In genomic region chr5:74578356-74579044, GRCh38 we compare ENCODE assay signal across 13 cellular contexts.
A peak's percentile ranks its signal among the peaks of the same experiment; 100 is the strongest.
DNase-seq lines count a peak whose midpoint lies in the region; ATAC-seq and TF ChIP-seq lines count a peak whose summit lies in the region.
"Had no signal": no experiment of that assay in that cellular context is flagged by ENCODE, and none has a peak within 500 bp of the region (broad histone marks: within the 10 kb centered on the region; RNA-seq: fewer than 3 reads in every experiment).

No MANE protein-coding gene starts in this region.

- H3K4me3 ChIP-seq in IMR-90 (ENCODE audit: insufficient read depth, low read depth, low read length) (no peak overlapping the region), prostate gland (no peak overlapping the region)

- no peak for TF ChIP-seq POLR2A in IMR-90 (IDR thresholded peaks at IDR 0.05; ENCODE audit: low read depth, low read length)
- TF ChIP-seq POLR2A in prostate gland (IDR thresholded peaks at IDR 0.05) = no peak

- H4K8ac ChIP-seq in IMR-90 (ENCODE audit: low read depth in 2 of 2, low read length in 2 of 2) = no peak overlapping the region

- POLR2A ChIA-PET in activated CD4-positive, alpha-beta T cell treated with anti-CD3 and anti-CD28 coated beads for 36 hours (lab: Charles Lee) = no interaction called here
- POLR2A ChIA-PET in IMR-90 (lab: Charles Lee; ENCODE audit: unreplicated experiment) = no interaction called here

- H3K18ac ChIP-seq in IMR-90 (ENCODE audit: low read depth, low read length) = no peak overlapping the region

- H3K9ac ChIP-seq in IMR-90 (ENCODE audit: low read depth, low read length) = no peak overlapping the region

- no peak overlapping the region for H2AK5ac ChIP-seq in IMR-90 (ENCODE audit: low read depth, low read length)

- H3K79me1 ChIP-seq in IMR-90 (ENCODE audit: low read depth in 1 of 2, low read length in 2 of 2) = no peaks in the 10 kb centered on the region

- no peak for TF ChIP-seq CTCF in IMR-90 (conservative IDR thresholded peaks at IDR 0.05; ENCODE audit: low read depth, low read length)
- TF ChIP-seq CTCF in prostate gland (IDR thresholded peaks at IDR 0.05) = no peak

- H3K4me1 Mint-ChIP-seq in activated CD4-positive, alpha-beta T cell treated with anti-CD3 and anti-CD28 coated beads for 36 hours = peaks cover 48% of the 10 kb centered on the region
- H3K4me1 Mint-ChIP-seq in natural killer cell treated with Interleukin-12 subunit alpha and Interleukin-12 subunit beta and Interleukin-15 and Interleukin-18, amount 100 ng/mL, for 72 hours (ENCODE audit: low read depth in 2 of 2) = peaks cover 31 to 38% of the 10 kb centered on the region in 2 donors

- in situ Hi-C loops in IMR-90 (cut with MboI; ENCODE audit: low sequenced_read_pairs) = no loop called here

- H3K27ac Mint-ChIP-seq in activated CD4-positive, alpha-beta T cell treated with anti-CD3 and anti-CD28 coated beads for 36 hours = peak overlapping the region; percentile 82
- H3K27ac Mint-ChIP-seq in natural killer cell treated with Interleukin-12 subunit alpha and Interleukin-12 subunit beta and Interleukin-15 and Interleukin-18, amount 100 ng/mL, for 72 hours = peak overlapping the region; percentile 75 to 89

- H3K4me1 ChIP-seq in IMR-90 (ENCODE audit: control insufficient read depth, insufficient read depth, low read length) (peaks cover 4% of the 10 kb centered on the region), prostate gland (replicated peaks) (no peaks in the 10 kb centered on the region)

- H2AFZ ChIP-seq in IMR-90 (replicated peaks; ENCODE audit: low read length, poor library complexity) = no peak overlapping the region

- H3K9me3 Mint-ChIP-seq in activated CD4-positive, alpha-beta T cell treated with anti-CD3 and anti-CD28 coated beads for 36 hours (ENCODE audit: low read depth) = no peaks in the 10 kb centered on the region
- no peaks in the 10 kb centered on the region for H3K9me3 Mint-ChIP-seq in natural killer cell treated with Interleukin-12 subunit alpha and Interleukin-12 subunit beta and Interleukin-15 and Interleukin-18, amount 100 ng/mL, for 72 hours

- no peak overlapping the region for H2BK15ac ChIP-seq in IMR-90 (ENCODE audit: low read depth, low read length)

- H3K27me3 ChIP-seq in IMR-90 (ENCODE audit: control insufficient read depth, insufficient read depth, low read length) (peaks cover 1% of the 10 kb centered on the region; the same call in 1 of the 2 replicates), prostate gland (replicated peaks; ENCODE audit: insufficient read depth) (no peaks in the 10 kb centered on the region)
- H3K27me3 ChIP-seq: brain microvascular endothelial cell had no signal

- intact Hi-C loops in activated CD4-positive, alpha-beta T cell treated with anti-CD3 and anti-CD28 coated beads for 36 hours (cut with DNase I, micrococcal nuclease) = loop anchor here (1.0 to 10.0 kb wide), 13 partner anchors 44 to 1084 kb away; partner anchors contain the start of genes BTF3 (in 1 of the 2), ENC1 (in 1 of the 2), GFM2 (in 1 of the 2) and HEXB (in 1 of the 2)
- intact Hi-C loops in IMR-90 (cut with micrococcal nuclease) (no loop called here), prostate gland (cut with DNase I) (no loop called here)

- dilution Hi-C loops in IMR-90 (cut with HindIII; ENCODE audit: low sequenced_read_pairs, unreplicated experiment) = no loop called here

- no peak for TF ChIP-seq RAD21 in IMR-90 (IDR thresholded peaks at IDR 0.05; ENCODE audit: low read length)

- H3K27ac ChIP-seq in IMR-90 (ENCODE audit: insufficient read depth, low read length) (no peak overlapping the region), prostate gland (no peak overlapping the region)

- peak; percentile 32 for ATAC-seq in activated CD4-positive, alpha-beta T cell treated with anti-CD3 and anti-CD28 coated beads for 36 hours
- ATAC-seq in GM21529 (IDR thresholded peaks at IDR 0.05; ENCODE audit: unreplicated experiment) (peak; percentile 52), IMR-90 (ENCODE audit: low read depth) (no peak), HG03378 (IDR thresholded peaks at IDR 0.05; ENCODE audit: unreplicated experiment) (no peak)
- peak; percentile 25 to 41 for ATAC-seq in natural killer cell treated with Interleukin-12 subunit alpha and Interleukin-12 subunit beta and Interleukin-15 and Interleukin-18, amount 100 ng/mL, for 72 hours

- no TSS peak for BruUV-seq in IMR-90 (replicated peaks; lab: Mats Ljungman, UMichigan)

- no peak overlapping the region for H2BK120ac ChIP-seq in IMR-90 (ENCODE audit: low read depth, low read length)

- peaks cover 5% of the 10 kb centered on the region; the same call in 1 of the 2 replicates for H3K9me1 ChIP-seq in IMR-90 (ENCODE audit: insufficient read depth, low read length)

- no peak for DNase-seq in activated CD4-positive, alpha-beta T cell treated with anti-CD3 and anti-CD28 coated beads for 36 hours
- no peak for DNase-seq in activated CD4-positive, alpha-beta T cell treated with anti-CD3 and anti-CD28 coated beads for 4 hours
- DNase-seq in IMR-90 (no peak), prostate gland (ENCODE audit: low spot score) (no peak), SIG-M5 treated with dmso at 0.1 percent for 504 hours (lab: John Stamatoyannopoulos, UW; ENCODE audit: unreplicated experiment) (no peak)
- no peak for DNase-seq in natural killer cell treated with Interleukin-12 subunit alpha and Interleukin-12 subunit beta and Interleukin-15 and Interleukin-18, amount 100 ng/mL, for 72 hours (ENCODE audit: low spot score)
- DNase-seq: DMS79 treated with DMSO at 0.1 percent for 48 hours, islet precursor cell, NCI-H187, nucleus accumbens had no signal

- peaks cover 4% of the 10 kb centered on the region for H3K27me3 Mint-ChIP-seq in activated CD4-positive, alpha-beta T cell treated with anti-CD3 and anti-CD28 coated beads for 36 hours
- no peaks in the 10 kb centered on the region for H3K27me3 Mint-ChIP-seq in natural killer cell treated with Interleukin-12 subunit alpha and Interleukin-12 subunit beta and Interleukin-15 and Interleukin-18, amount 100 ng/mL, for 72 hours

- no peak overlapping the region for H3K4me2 ChIP-seq in IMR-90 (ENCODE audit: low read depth, low read length)

- H4K91ac ChIP-seq in IMR-90 (ENCODE audit: insufficient read depth, low read depth, low read length) = no peak overlapping the region

- H3K36me3 Mint-ChIP-seq in activated CD4-positive, alpha-beta T cell treated with anti-CD3 and anti-CD28 coated beads for 36 hours (ENCODE audit: low read depth) = no peaks in the 10 kb centered on the region
- H3K36me3 Mint-ChIP-seq in natural killer cell treated with Interleukin-12 subunit alpha and Interleukin-12 subunit beta and Interleukin-15 and Interleukin-18, amount 100 ng/mL, for 72 hours = no peaks in the 10 kb centered on the region

- H2BK20ac ChIP-seq in IMR-90 (ENCODE audit: low read depth, low read length) = no peak overlapping the region

- no peaks in the 10 kb centered on the region for H4K20me1 ChIP-seq in IMR-90 (ENCODE audit: insufficient read depth, low read length)

- WGBS in IMR-90 (ENCODE audit: extremely low coverage in 2 of 2, insufficient read length in 1 of 2), 2 experiments = 60% methylated on average over 1 of the region's 7 CpGs; no CpG with 5 or more reads in 1 of the 2 experiments
- WGBS in prostate gland = 93% methylated on average over 7 of the region's 7 CpGs

- no peak overlapping the region for H3K23ac ChIP-seq in IMR-90 (ENCODE audit: low read depth, low read length)

- no peak overlapping the region for H2AK9ac ChIP-seq in IMR-90 (replicated peaks; ENCODE audit: low read depth, low read length, poor library complexity)

- no peak overlapping the region for H2BK5ac ChIP-seq in IMR-90 (ENCODE audit: low read depth, low read length, poor library complexity, severe bottlenecking)

- H3K4me3 Mint-ChIP-seq in activated CD4-positive, alpha-beta T cell treated with anti-CD3 and anti-CD28 coated beads for 36 hours = peak overlapping the region; percentile 46
- H3K4me3 Mint-ChIP-seq in natural killer cell treated with Interleukin-12 subunit alpha and Interleukin-12 subunit beta and Interleukin-15 and Interleukin-18, amount 100 ng/mL, for 72 hours = peak overlapping the region; percentile 65

- CTCF ChIA-PET in activated CD4-positive, alpha-beta T cell treated with anti-CD3 and anti-CD28 coated beads for 36 hours (lab: Charles Lee) = interaction anchor here (1.6 kb wide), 1 partner anchor 62 kb away, joined by 4 read pairs; the partner anchor contains the start of gene ENC1
- CTCF ChIA-PET in IMR-90 (lab: Yijun Ruan, JAX) = no interaction called here

- H3K56ac ChIP-seq in IMR-90 (ENCODE audit: extremely low read depth, insufficient read depth, low read length) = no peak overlapping the region

- H3K36me3 ChIP-seq in IMR-90 (ENCODE audit: control insufficient read depth, insufficient read depth, low read length) (no peaks in the 10 kb centered on the region), prostate gland (no peaks in the 10 kb centered on the region)
- H3K36me3 ChIP-seq: brain microvascular endothelial cell had no signal

- H3K4ac ChIP-seq in IMR-90 (ENCODE audit: low read depth, low read length) = no peak overlapping the region

- no peak overlapping the region for H4K5ac ChIP-seq in IMR-90 (ENCODE audit: low read depth, low read length)

- H3K9me3 ChIP-seq in IMR-90 (ENCODE audit: control insufficient read depth, insufficient read depth, low read length) (no peaks in the 10 kb centered on the region), prostate gland (no peaks in the 10 kb centered on the region)

- no peak overlapping the region for H3K14ac ChIP-seq in IMR-90 (replicated peaks; ENCODE audit: low read depth, low read length)

TF ChIP-seq in IMR-90, 13 proteins besides CTCF, POLR2A, EP300 and RAD21:
- TF ChIP-seq CEBPB (IDR thresholded peaks at IDR 0.05; ENCODE audit: low read depth, low read length) (0 out of 2 replicates have a peak, but pooled peaks have one; percentile 3), BHLHE40 (IDR thresholded peaks at IDR 0.05; ENCODE audit: low read depth, low read length) (no peak), FOS (IDR thresholded peaks at IDR 0.05; ENCODE audit: low read depth, low read length) (no peak)

Comparison
In these comparisons a context has a peak if more than half of its experiments do, and no peak if none do; other contexts are left out.
1. ATAC-seq: peak in activated CD4-positive, alpha-beta T cell treated with anti-CD3 and anti-CD28 coated beads for 36 hours (single experiment), GM21529 (single experiment) and natural killer cell treated with Interleukin-12 subunit alpha and Interleukin-12 subunit beta and Interleukin-15 and Interleukin-18, amount 100 ng/mL, for 72 hours (2 of 2); none in IMR-90 (single experiment) and HG03378 (single experiment).
2. intact Hi-C loops: an anchor here in activated CD4-positive, alpha-beta T cell treated with anti-CD3 and anti-CD28 coated beads for 36 hours (1.0 to 10.0 kb wide); none called in IMR-90 and prostate gland.